ENCODE assay signal across 8 cellular contexts in the genomic region with DNA sequence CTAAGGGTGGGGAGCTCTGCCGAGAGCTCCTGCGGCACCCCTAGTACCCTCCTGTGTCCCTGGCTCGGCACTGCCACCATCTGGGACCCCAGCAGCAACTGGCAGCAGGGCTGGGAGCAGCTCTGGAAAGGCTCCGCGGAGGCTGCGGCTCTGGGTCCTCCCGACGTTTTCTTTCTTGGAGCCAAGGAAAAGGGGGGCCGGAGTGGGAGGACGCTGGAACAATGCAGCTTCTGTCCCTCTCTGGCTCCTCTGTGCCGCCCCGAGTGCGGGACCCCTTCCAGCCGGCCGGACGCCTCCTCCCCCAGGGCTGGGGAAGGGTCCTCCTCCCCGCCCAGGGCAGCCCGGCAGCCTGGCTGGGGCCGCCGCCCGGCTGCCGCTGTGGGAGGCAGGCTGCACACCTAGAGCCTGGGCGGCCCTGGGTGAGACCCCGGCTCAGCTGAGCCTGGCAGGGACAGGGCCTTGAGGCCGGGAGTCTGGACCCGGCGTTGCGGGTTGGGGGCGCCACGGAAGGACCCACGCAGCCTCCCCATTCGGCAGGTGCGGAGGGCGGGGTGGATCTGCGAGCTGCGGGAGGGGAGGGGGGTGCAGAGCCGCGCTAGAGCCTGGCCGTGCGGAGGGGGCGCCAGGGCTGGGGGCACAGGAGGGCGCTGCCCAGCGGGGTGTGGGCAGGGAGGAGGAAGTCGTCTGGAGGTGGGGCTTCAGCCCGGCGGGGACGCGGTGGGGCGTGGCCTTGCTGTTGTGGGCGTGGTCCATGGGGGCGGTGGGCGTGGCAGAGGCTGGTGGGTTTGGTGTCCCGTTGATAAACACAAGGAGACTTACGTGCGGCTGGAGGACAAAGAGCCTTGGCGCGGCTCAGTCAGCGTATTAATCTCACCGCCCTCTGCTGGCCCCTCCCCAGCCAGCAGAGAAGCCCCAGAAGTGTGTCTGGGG. TPM values are rescaled to one million over a fixed set of nuclear protein-coding genes. Genes with fewer than 3 reads are reported as not detected.
DNase-seq lines count a peak whose midpoint lies in the region; ATAC-seq and TF ChIP-seq lines count a peak whose summit lies in the region.

No MANE protein-coding gene starts in this region.

- H3K36me3 ChIP-seq in suprapubic skin, result peaks cover 18% of the 10 kb centered on the region

- peak; percentile 67 for DNase-seq in EH (ENCODE audit: low read depth)
- peak; percentile 51 to 52 for DNase-seq in NOMO-1 (lab: John Stamatoyannopoulos, UW; ENCODE audit: unreplicated experiment in 2 of 2)
- peak; percentile 25 for DNase-seq in activated effector memory CD4-positive, alpha-beta T cell treated with Interleukin-2 at 50 U/mL for 16 hours
- DNase-seq in germinal center (ENCODE audit: low spot score), result peak; percentile 76
- peak in 50 of 56 donors; percentile 29 to 86 (median 64) for DNase-seq in nucleus accumbens (lab: John Stamatoyannopoulos, UW)
- no peak for DNase-seq in suprapubic skin (ENCODE audit: low spot score in 2 of 2)

- TF ChIP-seq EP300 in suprapubic skin (IDR thresholded peaks at IDR 0.05), result no peak

- peak overlapping the region; percentile 52 for H3K4me3 ChIP-seq in suprapubic skin

- TF ChIP-seq CTCF in suprapubic skin (IDR thresholded peaks at IDR 0.05), result no peak

- H3K4me1 ChIP-seq in suprapubic skin, result peaks cover 48% of the 10 kb centered on the region

- WGBS in suprapubic skin, result 0% methylated on average over 4 of the region's 59 CpGs

- TF ChIP-seq POLR2A in suprapubic skin (IDR thresholded peaks at IDR 0.05) (no peak), GM18505 (IDR thresholded peaks at IDR 0.05; ENCODE audit: borderline replicate concordance, extremely low read depth, insufficient read depth, insufficient read length) (no peak)

- ATAC-seq in GM18505 (IDR thresholded peaks at IDR 0.05; ENCODE audit: unreplicated experiment), result no peak
- no peak for ATAC-seq in GM21367 (IDR thresholded peaks at IDR 0.05; ENCODE audit: unreplicated experiment)

- H3K27me3 ChIP-seq in suprapubic skin, result no peaks in the 10 kb centered on the region

- peak overlapping the region; percentile 51 for H3K27ac ChIP-seq in suprapubic skin

- no peaks in the 10 kb centered on the region for H3K9me3 ChIP-seq in suprapubic skin

RNA-seq across cellular contexts. Expression of a gene that starts 15.1 kb away (rescaled TPM):
- 10 to 100 TPM; 11.5 to 14.6 (median 13.7) TPM for total RNA-seq in suprapubic skin

RNA-seq across cellular contexts. Expression of a gene that starts 21.1 kb away (rescaled TPM):
- total RNA-seq in suprapubic skin, result 10 to 100 TPM; 11.3 to 46.4 (median 37.9) TPM

RNA-seq across cellular contexts. Expression of a gene that starts 31.0 kb away (rescaled TPM):
- total RNA-seq in suprapubic skin, result 1 to 10 TPM; 2.3 to 7.4 (median 3.3) TPM

RNA-seq across cellular contexts. Expression of a gene that starts 38.6 kb away (rescaled TPM):
- under 1 TPM in 2 of 4 donors, not detected in 2; 0.13 to 0.45 TPM for total RNA-seq in suprapubic skin

RNA-seq across cellular contexts. Expression of a gene that starts 57.5 kb away (rescaled TPM):
- 10 to 100 TPM in 2 of 4 donors, 1 to 10 TPM in 2; 6.1 to 11.1 (median 9.8) TPM for total RNA-seq in suprapubic skin

Comparison
In these comparisons a context has a peak if more than half of its experiments do, and no peak if none do; other contexts are left out.
1. DNase-seq: peak in EH (single experiment), NOMO-1 (2 of 2), activated effector memory CD4-positive, alpha-beta T cell treated with Interleukin-2 at 50 U/mL for 16 hours (single experiment), germinal center (single experiment) and nucleus accumbens (50 of 56); none in suprapubic skin (0 of 2).